In genomic region chr3:197555281-197556261, GRCh38 we compare ENCODE assay signal across 8 cellular contexts. TPM values are rescaled to one million over a fixed set of nuclear protein-coding genes. Genes with fewer than 3 reads are reported as not detected.
DNase-seq lines count a peak whose midpoint lies in the region; ATAC-seq and TF ChIP-seq lines count a peak whose summit lies in the region.

A gene with protein sequence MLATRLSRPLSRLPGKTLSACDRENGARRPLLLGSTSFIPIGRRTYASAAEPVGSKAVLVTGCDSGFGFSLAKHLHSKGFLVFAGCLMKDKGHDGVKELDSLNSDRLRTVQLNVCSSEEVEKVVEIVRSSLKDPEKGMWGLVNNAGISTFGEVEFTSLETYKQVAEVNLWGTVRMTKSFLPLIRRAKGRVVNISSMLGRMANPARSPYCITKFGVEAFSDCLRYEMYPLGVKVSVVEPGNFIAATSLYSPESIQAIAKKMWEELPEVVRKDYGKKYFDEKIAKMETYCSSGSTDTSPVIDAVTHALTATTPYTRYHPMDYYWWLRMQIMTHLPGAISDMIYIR (minus strand): TSS chr3:197555968. CDS start chr3:197546443, 9,525 bp downstream.

- POLR2A ChIA-PET in OCI-LY7 (lab: Charles Lee), result no interaction called here

- ATAC-seq in GM19035 (IDR thresholded peaks at IDR 0.05; ENCODE audit: unreplicated experiment), result peak; percentile 35
- ATAC-seq in HG03460 (IDR thresholded peaks at IDR 0.05; ENCODE audit: unreplicated experiment), result peak; percentile 40

- no peaks in the 10 kb centered on the region for H4K20me1 ChIP-seq in OCI-LY7 (ENCODE audit: insufficient read depth, low read length)
- H4K20me1 ChIP-seq in osteoblast (ENCODE audit: insufficient read depth, low read length), result no peaks in the 10 kb centered on the region

- H3K4me1 ChIP-seq in OCI-LY7 (ENCODE audit: insufficient read depth, low read length, poor library complexity, severe bottlenecking), result peaks cover 20% of the 10 kb centered on the region
- peaks cover 18% of the 10 kb centered on the region for H3K4me1 ChIP-seq in osteoblast (ENCODE audit: insufficient read depth, low read length)
- H3K4me1 ChIP-seq in thymus (ENCODE audit: control insufficient read depth, insufficient read depth, low read length), result peaks cover 10% of the 10 kb centered on the region

- peaks cover 37% of the 10 kb centered on the region for H3K27me3 ChIP-seq in osteoblast (ENCODE audit: insufficient read depth, low read length)
- no peaks in the 10 kb centered on the region for H3K27me3 ChIP-seq in thymus (ENCODE audit: control insufficient read depth, insufficient read depth)

- H3K4me2 ChIP-seq in OCI-LY7 (ENCODE audit: low read length), result peak within 1 kb of the TSS; percentile 91
- H3K4me2 ChIP-seq in osteoblast (ENCODE audit: insufficient read depth, low read length), result peak within 1 kb of the TSS; percentile 98

- H3K27ac ChIP-seq in OCI-LY7 (ENCODE audit: low read depth, low read length, poor library complexity, severe bottlenecking) (peak within 1 kb of the TSS; percentile 65), osteoblast (ENCODE audit: low read depth, low read length) (peak within 1 kb of the TSS; percentile 50), thymus (ENCODE audit: low read depth) (peak within 1 kb of the TSS; percentile 77)

- TF ChIP-seq CTCF in OCI-LY7 (conservative IDR thresholded peaks at IDR 0.05; ENCODE audit: low read length), result peak; percentile 54; the same call in 1 of the 2 replicates
- no peak for TF ChIP-seq CTCF in foreskin fibroblast (IDR thresholded peaks at IDR 0.05; ENCODE audit: low read depth, low read length)
- TF ChIP-seq CTCF in osteoblast (IDR thresholded peaks at IDR 0.05; ENCODE audit: extremely low read depth, low read depth, low read length), result no peak

- no peaks in the 10 kb centered on the region; the same call in 1 of the 2 replicates for H3K79me2 ChIP-seq in OCI-LY7 (ENCODE audit: insufficient read depth, low read depth, low read length)
- no peaks in the 10 kb centered on the region for H3K79me2 ChIP-seq in osteoblast (ENCODE audit: insufficient read depth, low read length)

- H2AFZ ChIP-seq in OCI-LY7 (ENCODE audit: low read length) (peak within 1 kb of the TSS; percentile 92), osteoblast (ENCODE audit: low read length) (peak within 1 kb of the TSS; percentile 97)

- no peaks in the 10 kb centered on the region for H3K9me2 ChIP-seq in OCI-LY7 (ENCODE audit: insufficient read depth, low read length)

- H3K36me3 ChIP-seq in OCI-LY7 (ENCODE audit: insufficient read depth, low read length) (no peaks in the 10 kb centered on the region), osteoblast (ENCODE audit: insufficient read depth, low read length) (no peaks in the 10 kb centered on the region), thymus (ENCODE audit: control insufficient read depth, insufficient read depth) (peaks cover 3% of the 10 kb centered on the region)

- H3K4me3 ChIP-seq in OCI-LY7 (ENCODE audit: low read depth, low read length, poor library complexity, severe bottlenecking), result peak within 1 kb of the TSS; percentile 74
- peak within 1 kb of the TSS; percentile 61 to 79 for H3K4me3 ChIP-seq in foreskin fibroblast (ENCODE audit: low read depth in 1 of 2, low read length in 2 of 2)
- H3K4me3 ChIP-seq in osteoblast (ENCODE audit: insufficient read depth, low read length), result peak within 1 kb of the TSS; percentile 86
- H3K4me3 ChIP-seq in thymus (ENCODE audit: low read length), result peak within 1 kb of the TSS; percentile 60

- BruUV-seq in OCI-LY7 (replicated peaks; lab: Mats Ljungman, UMichigan), result no TSS peak

- under 1% methylated on average over 96 of the region's 96 CpGs for WGBS in thymus

- CTCF ChIA-PET in OCI-LY7 (lab: Charles Lee; ENCODE audit: unreplicated experiment), result no interaction called here

- H3K9me3 ChIP-seq in OCI-LY7 (ENCODE audit: low read length) (no peaks in the 10 kb centered on the region), osteoblast (ENCODE audit: low read depth, low read length) (no peaks in the 10 kb centered on the region), thymus (ENCODE audit: control insufficient read depth) (no peaks in the 10 kb centered on the region)

- peak; percentile 31 for DNase-seq in AG20443 (ENCODE audit: low spot score)
- peak; percentile 68 for DNase-seq in OCI-LY7 (ENCODE audit: low spot score)
- peak; percentile 25 to 47 for DNase-seq in activated T-helper 1 cell treated with anti-CD3 and anti-CD28 coated beads, Interleukin-2, amount 50 U/mL, for 16 hours (ENCODE audit: low read depth in 1 of 2, low spot score in 1 of 2)
- DNase-seq in foreskin fibroblast, result peak; percentile 10 to 66
- peak; percentile 81 for DNase-seq in osteoblast (ENCODE audit: insufficient read length, low spot score, missing footprints)

- intact Hi-C loops in OCI-LY7 (cut with micrococcal nuclease; ENCODE audit: unreplicated experiment), result no loop called here

RNA-seq across cellular contexts. Expression of the gene that starts here (rescaled TPM):
- total RNA-seq in OCI-LY7 (2014; rRNA removed; shearing (Covaris generic)), result 14.1 TPM in 2 replicates
- total RNA-seq in OCI-LY7 (2022), result 14.5 and 16.0 TPM in 2 replicates
- total RNA-seq in osteoblast, result 5.6 and 5.8 TPM in 2 replicates
- 25.1 TPM for polyA plus RNA-seq in thymus

Comparison
In these comparisons a context has a peak if more than half of its experiments do, and no peak if none do; other contexts are left out.
1. Peak in every context shown above with its lines: DNase-seq, ATAC-seq, H3K4me3 ChIP-seq and H3K27ac ChIP-seq.
2. DNase-seq: peak in every context shown above with its lines; median percentile 81 in osteoblast; 68 in OCI-LY7; 38 in foreskin fibroblast; 36 in activated T-helper 1 cell treated with anti-CD3 and anti-CD28 coated beads, Interleukin-2, amount 50 U/mL, for 16 hours; 31 in AG20443.